8 cellular contexts compared by ENCODE assay signal in the genomic region with DNA sequence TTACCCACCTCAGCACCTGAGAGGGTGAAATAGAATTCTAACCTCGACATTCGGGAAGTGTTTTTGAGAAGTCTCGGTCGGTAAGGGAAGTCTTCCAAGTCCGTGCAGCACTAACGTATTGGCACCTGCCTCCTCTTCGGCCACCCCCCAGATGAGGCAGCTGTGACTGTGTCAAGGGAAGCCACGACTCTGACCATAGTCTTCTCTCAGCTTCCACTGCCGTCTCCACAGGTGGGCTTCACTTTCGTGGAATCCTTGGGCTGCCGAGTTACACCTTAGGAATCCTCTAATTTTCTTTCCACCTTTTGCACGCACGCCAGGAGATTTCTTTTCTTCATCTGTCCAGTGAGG. TPM values are rescaled to one million over a fixed set of nuclear protein-coding genes. Genes with fewer than 3 reads are reported as not detected.
A peak's percentile ranks its signal among the peaks of the same experiment; 100 is the strongest.
DNase-seq lines count a peak whose midpoint lies in the region; ATAC-seq and TF ChIP-seq lines count a peak whose summit lies in the region.

No MANE protein-coding gene starts in this region.

- peak overlapping the region; percentile 95 to 99 (median 98) for H3K27ac Mint-ChIP-seq in naive thymus-derived CD8-positive, alpha-beta T cell

- intact Hi-C loops in Panc1 (cut with micrococcal nuclease; ENCODE audit: unreplicated experiment): no loop called here

- H3K27me3 ChIP-seq in Panc1 (ENCODE audit: control insufficient read depth, insufficient read depth, low read length): no peaks in the 10 kb centered on the region
- H3K27me3 ChIP-seq in endocrine pancreas (ENCODE audit: control insufficient read depth, insufficient read depth, low read length): no peaks in the 10 kb centered on the region

- peak; percentile 32 for ATAC-seq in Panc1
- peak in 1 of 2 donors; percentile 8 for ATAC-seq in naive thymus-derived CD8-positive, alpha-beta T cell

- H3K9me3 Mint-ChIP-seq in naive thymus-derived CD8-positive, alpha-beta T cell: no peaks in the 10 kb centered on the region

- peak; percentile 50 for DNase-seq in GM10248 (ENCODE audit: extremely low spot score)
- no peak for DNase-seq in HFF-Myc (ENCODE audit: extremely low read depth, low read depth)
- DNase-seq in Panc1 (ENCODE audit: low read depth, low spot score): no peak
- no peak for DNase-seq in naive thymus-derived CD8-positive, alpha-beta T cell
- no peak for DNase-seq in ureter (ENCODE audit: low spot score)
- no peak for DNase-seq in NCI-H345 treated with DMSO at 0.1 percent for 48 hours (lab: John Stamatoyannopoulos, UW; ENCODE audit: unreplicated experiment)
- DNase-seq in amniotic stem cell (lab: John Stamatoyannopoulos, UW): no peak

- CTCF ChIA-PET in GM10248 (lab: Yijun Ruan, JAX) (interaction anchor here (1.0 to 3.0 kb wide), 6 partner anchors 8 to 100 kb away, joined by 3 to 19 read pairs (median 4); no protein-coding TSS in a partner anchor), Panc1 (lab: Charles Lee) (no interaction called here)

- peaks cover 14 to 49% (median 42%) of the 10 kb centered on the region in 4 donors for H3K4me1 Mint-ChIP-seq in naive thymus-derived CD8-positive, alpha-beta T cell

- H3K4me1 ChIP-seq in Panc1 (ENCODE audit: control insufficient read depth, insufficient read depth, low read length) (peaks cover 12% of the 10 kb centered on the region), endocrine pancreas (ENCODE audit: control insufficient read depth, insufficient read depth, low read length) (peaks cover 7% of the 10 kb centered on the region)

- TF ChIP-seq CTCF in GM10248 (IDR thresholded peaks at IDR 0.05; ENCODE audit: control extremely low read depth, extremely low read depth, low read depth, missing control alignments): no peak
- TF ChIP-seq CTCF in HFF-Myc (IDR thresholded peaks at IDR 0.05; ENCODE audit: low read depth, low read length, missing control alignments): no peak
- peak; percentile 26; the same call in 1 of the 2 replicates for TF ChIP-seq CTCF in Panc1 (IDR thresholded peaks at IDR 0.05)

- peak overlapping the region; percentile 91 to 97 (median 96) for H3K4me3 Mint-ChIP-seq in naive thymus-derived CD8-positive, alpha-beta T cell

- POLR2A ChIA-PET in GM10248 (lab: Yijun Ruan, JAX) (interaction anchor here (0.6 kb wide), 1 partner anchor 53 kb away, joined by 4 read pairs; no protein-coding TSS in a partner anchor), Panc1 (lab: Charles Lee) (no interaction called here)
- POLR2A ChIA-PET in naive thymus-derived CD8-positive, alpha-beta T cell (lab: Charles Lee): interaction anchor here (0.6 to 1.9 kb wide), 9 partner anchors 12 to 1674 kb away, joined by 3 to 10 read pairs (median 4); partner anchors contain the start of gene TMEM62

- H3K9ac ChIP-seq in endocrine pancreas (ENCODE audit: control insufficient read depth, insufficient read depth, low read length): peak overlapping the region; percentile 27

- no TSS peak for BruUV-seq in Panc1 (replicated peaks; lab: Mats Ljungman, UMichigan)

- peaks cover 1 to 35% (median 7%) of the 10 kb centered on the region in 3 donors for H3K36me3 Mint-ChIP-seq in naive thymus-derived CD8-positive, alpha-beta T cell

- H3K9me3 ChIP-seq in Panc1 (ENCODE audit: control insufficient read depth, insufficient read depth, low read depth, low read length) (no peaks in the 10 kb centered on the region), endocrine pancreas (ENCODE audit: control insufficient read depth, low read length) (no peaks in the 10 kb centered on the region)

- in situ Hi-C loops in Panc1 (cut with HindIII; ENCODE audit: low pct_unique_long_range_greater_than_20kb, low sequenced_read_pairs): no loop called here

- H3K36me3 ChIP-seq in Panc1 (ENCODE audit: control insufficient read depth, insufficient read depth, low read length) (peaks cover 8% of the 10 kb centered on the region; the same call in 1 of the 2 replicates), endocrine pancreas (ENCODE audit: control insufficient read depth, insufficient read depth, low read length) (no peaks in the 10 kb centered on the region)

- peak overlapping the region; percentile 74 for H3K27ac ChIP-seq in Panc1 (ENCODE audit: low read length)

- H3K4me3 ChIP-seq in HFF-Myc (replicated peaks; ENCODE audit: low read depth, low read length) (peak overlapping the region; percentile 79), Panc1 (ENCODE audit: low read depth in 2 of 2, low read length in 2 of 2) (peak overlapping the region; percentile 60 to 99), endocrine pancreas (ENCODE audit: control insufficient read depth, insufficient read depth, low read length) (peak overlapping the region; percentile 71)

- no peaks in the 10 kb centered on the region for H3K27me3 Mint-ChIP-seq in naive thymus-derived CD8-positive, alpha-beta T cell

RNA-seq across cellular contexts. Expression of gene CCNDBP1, which starts 0.8 kb away (rescaled TPM):
- total RNA-seq in Panc1 (2021; ENCODE audit: unreplicated experiment) (62.5 TPM), ureter (55.2 TPM)
- 75.8 TPM for polyA plus RNA-seq in Panc1 (2012; ENCODE audit: insufficient read length)
- total RNA-seq in naive thymus-derived CD8-positive, alpha-beta T cell: 100 to 1,000 TPM; 132 to 143 TPM
- polyA plus RNA-seq in naive thymus-derived CD8-positive, alpha-beta T cell: 100 to 1,000 TPM; 146 to 151 (median 147) TPM

RNA-seq across cellular contexts. Expression of gene EPB42, which starts 34.8 kb away (rescaled TPM):
- total RNA-seq in Panc1 (2021; ENCODE audit: unreplicated experiment): 0.10 TPM
- not detected for polyA plus RNA-seq in Panc1 (2012; ENCODE audit: insufficient read length)
- total RNA-seq in naive thymus-derived CD8-positive, alpha-beta T cell: not detected
- not detected for polyA plus RNA-seq in naive thymus-derived CD8-positive, alpha-beta T cell
- total RNA-seq in ureter: not detected

RNA-seq across cellular contexts. Expression of gene TMEM62, which starts 52.6 kb away (rescaled TPM):
- total RNA-seq in Panc1 (2021; ENCODE audit: unreplicated experiment): 20.4 TPM
- 11.4 TPM for polyA plus RNA-seq in Panc1 (2012; ENCODE audit: insufficient read length)
- 10 to 100 TPM; 16.7 to 17.3 TPM for total RNA-seq in naive thymus-derived CD8-positive, alpha-beta T cell
- polyA plus RNA-seq in naive thymus-derived CD8-positive, alpha-beta T cell: 1 to 10 TPM; 1.6 to 5.8 (median 5.4) TPM
- total RNA-seq in ureter: 35.8 TPM
